In the genomic region with DNA sequence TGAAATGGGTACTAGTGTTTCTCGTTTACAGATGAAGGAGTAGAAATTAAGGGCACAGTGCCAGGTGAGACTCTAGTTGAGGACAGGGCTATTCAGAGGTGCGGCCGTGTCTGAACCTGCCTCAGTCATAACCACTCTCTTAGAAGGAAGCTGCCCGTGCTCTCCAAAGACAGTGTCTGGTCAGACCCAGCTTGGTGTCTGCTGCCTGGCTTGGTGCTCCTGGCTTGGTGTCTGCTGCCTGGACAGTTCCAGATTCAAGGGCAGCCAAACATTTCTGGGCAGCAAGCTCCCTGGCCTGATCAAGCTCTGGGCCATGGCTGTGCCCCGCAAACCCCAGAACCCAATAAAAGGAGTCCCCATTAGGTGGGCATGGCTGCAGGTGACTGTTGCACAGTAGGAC, we compare ENCODE assay signal across 26 cellular contexts. TPM values are rescaled to one million over a fixed set of nuclear protein-coding genes. Genes with fewer than 3 reads are reported as not detected.
DNase-seq lines count a peak whose midpoint lies in the region; ATAC-seq and TF ChIP-seq lines count a peak whose summit lies in the region.
"Had no signal": no experiment of that assay in that cellular context is flagged by ENCODE, and none has a peak within 500 bp of the region (broad histone marks: within the 10 kb centered on the region; RNA-seq: fewer than 3 reads in every experiment).

No MANE protein-coding gene starts in this region.

- no peak overlapping the region for H3K4me3 ChIP-seq in neural progenitor cell
- H3K4me3 ChIP-seq: BLaER1, GM12878 had no signal

- H3K27ac ChIP-seq in neural progenitor cell, result no peak overlapping the region
- H3K27ac ChIP-seq: BLaER1, KMS-11, VCaP had no signal

- no peak overlapping the region for H2AFZ ChIP-seq in neural progenitor cell (replicated peaks)

- no peaks in the 10 kb centered on the region for H3K79me2 ChIP-seq in neural progenitor cell (ENCODE audit: low read depth)

- no peaks in the 10 kb centered on the region for H4K20me1 ChIP-seq in neural progenitor cell (ENCODE audit: low read depth)
- H4K20me1 ChIP-seq: BLaER1 had no signal

- H3K4me3 Mint-ChIP-seq in chondrocyte (ENCODE audit: unreplicated experiment) (no peak overlapping the region), neural progenitor cell (no peak overlapping the region)
- H3K4me3 Mint-ChIP-seq: activated naive CD4-positive, alpha-beta T cell treated with anti-CD3 and anti-CD28 coated beads, Interleukin-2, amount 10 ng/mL, durations not matched to agents 7 days and 5 days; activated T-helper 1 cell treated with anti-CD3 and anti-CD28 coated beads, Interleukin-12 subunit alpha, Interleukin-12 subunit beta, Interleukin-2, Interleukin-4 antibody, amounts not matched to agents 30 ng/mL and 10 ng/mL and 1 ng/mL, durations not matched to agents 14 hours and 24 hours and 36 hours; natural killer cell treated with Interleukin-12 subunit alpha and Interleukin-12 subunit beta and Interleukin-15 and Interleukin-18, amount 100 ng/mL, for 72 hours; T-helper 2 cell treated with Interferon-gamma antibody and Interleukin-4, amounts not matched to agents 5 μg/mL and 100 μg/mL, for 36 hours had no signal

- H3K9me3 Mint-ChIP-seq in chondrocyte (ENCODE audit: low read depth), result no peaks in the 10 kb centered on the region
- H3K9me3 Mint-ChIP-seq in neural progenitor cell, result no peaks in the 10 kb centered on the region
- H3K9me3 Mint-ChIP-seq: activated naive CD4-positive, alpha-beta T cell treated with anti-CD3 and anti-CD28 coated beads, Interleukin-2, amount 10 ng/mL, durations not matched to agents 7 days and 5 days; activated T-helper 1 cell treated with anti-CD3 and anti-CD28 coated beads, Interleukin-12 subunit alpha, Interleukin-12 subunit beta, Interleukin-2, Interleukin-4 antibody, amounts not matched to agents 30 ng/mL and 10 ng/mL and 1 ng/mL, durations not matched to agents 14 hours and 24 hours and 36 hours; natural killer cell treated with Interleukin-12 subunit alpha and Interleukin-12 subunit beta and Interleukin-15 and Interleukin-18, amount 100 ng/mL, for 72 hours; T-helper 2 cell treated with Interferon-gamma antibody and Interleukin-4, amounts not matched to agents 5 μg/mL and 100 μg/mL, for 36 hours had no signal

- TF ChIP-seq CTCF in chondrocyte (IDR thresholded peaks at IDR 0.05) (no peak), neural progenitor cell (IDR thresholded peaks at IDR 0.05) (no peak)

- H3K36me3 ChIP-seq in neural progenitor cell, result no peaks in the 10 kb centered on the region
- H3K36me3 ChIP-seq: BLaER1 had no signal

- no peaks in the 10 kb centered on the region for H3K4me1 ChIP-seq in neural progenitor cell

- no peak overlapping the region for H3K9ac ChIP-seq in neural progenitor cell
- H3K9ac ChIP-seq: BLaER1, KMS-11 had no signal

- DNase-seq in Right ventricle myocardium superior, result no peak
- no peak for DNase-seq in left cardiac atrium
- DNase-seq in chondrocyte (ENCODE audit: low spot score), result peak; percentile 34
- DNase-seq in mesenteric fat pad (ENCODE audit: low spot score), result peak; percentile 77
- DNase-seq in RPMI8226, result no peak
- DNase-seq in neural progenitor cell (ENCODE audit: low spot score), result no peak
- DNase-seq in hepatic stellate cell (ENCODE audit: low spot score), result no peak
- DNase-seq: ACHN; activated CD4-positive, alpha-beta T cell treated with anti-CD3 and anti-CD28 coated beads for 48 hours; activated naive CD4-positive, alpha-beta T cell treated with anti-CD3 and anti-CD28 coated beads, Interleukin-2, amount 10 ng/mL, durations not matched to agents 7 days and 5 days; anterior cingulate cortex; central memory CD4-positive, alpha-beta T cell; COR-L47; NCI-H146; NCI-H524; stimulated activated CD8-positive, alpha-beta memory T cell treated with anti-CD3 and anti-CD28 coated beads, Interleukin-4, amount 100 ng/mL, for 48 hours had no signal

- ATAC-seq in Right ventricle myocardium superior (ENCODE audit: poor library complexity) (peak; percentile 50), left cardiac atrium (no peak), HG02840 (IDR thresholded peaks at IDR 0.05; ENCODE audit: low FRiP score, unreplicated experiment) (no peak)
- ATAC-seq: GM12878; natural killer cell treated with Interleukin-12 subunit alpha and Interleukin-12 subunit beta and Interleukin-15 and Interleukin-18, amount 100 ng/mL, for 72 hours; sciatic nerve had no signal

- H3K9me3 ChIP-seq in neural progenitor cell (ENCODE audit: low read depth), result no peaks in the 10 kb centered on the region
- H3K9me3 ChIP-seq: BLaER1 had no signal

- H3K27me3 Mint-ChIP-seq in chondrocyte (ENCODE audit: low read depth) (no peaks in the 10 kb centered on the region), neural progenitor cell (ENCODE audit: insufficient read depth, low read depth) (peaks cover 3% of the 10 kb centered on the region)

- H3K36me3 Mint-ChIP-seq in chondrocyte (ENCODE audit: low read depth) (no peaks in the 10 kb centered on the region), neural progenitor cell (no peaks in the 10 kb centered on the region)
- H3K36me3 Mint-ChIP-seq: activated naive CD4-positive, alpha-beta T cell treated with anti-CD3 and anti-CD28 coated beads, Interleukin-2, amount 10 ng/mL, durations not matched to agents 7 days and 5 days; natural killer cell treated with Interleukin-12 subunit alpha and Interleukin-12 subunit beta and Interleukin-15 and Interleukin-18, amount 100 ng/mL, for 72 hours had no signal

- H3K27me3 ChIP-seq in neural progenitor cell, result no peaks in the 10 kb centered on the region
- H3K27me3 ChIP-seq: BLaER1 had no signal

- intact Hi-C loops in Right ventricle myocardium superior (cut with DNase I) (loop anchor here (5.0 kb wide), 1 partner anchor 70 kb away; a partner anchor contains a TSS), left cardiac atrium (cut with DNase I) (loop anchor here in 1 of 2 donors (2.0 kb wide), 1 partner anchor 71 kb away; no protein-coding TSS in a partner anchor)

- H3K4me1 Mint-ChIP-seq in chondrocyte (ENCODE audit: low read depth), result peaks cover 39% of the 10 kb centered on the region
- peaks cover 10% of the 10 kb centered on the region for H3K4me1 Mint-ChIP-seq in neural progenitor cell

- H3K27ac Mint-ChIP-seq in chondrocyte (ENCODE audit: unreplicated experiment) (no peak overlapping the region), neural progenitor cell (no peak overlapping the region)
- H3K27ac Mint-ChIP-seq: activated naive CD4-positive, alpha-beta T cell treated with anti-CD3 and anti-CD28 coated beads, Interleukin-2, amount 10 ng/mL, durations not matched to agents 7 days and 5 days; activated T-helper 1 cell treated with anti-CD3 and anti-CD28 coated beads, Interleukin-12 subunit alpha, Interleukin-12 subunit beta, Interleukin-2, Interleukin-4 antibody, amounts not matched to agents 30 ng/mL and 10 ng/mL and 1 ng/mL, durations not matched to agents 14 hours and 24 hours and 36 hours; natural killer cell treated with Interleukin-12 subunit alpha and Interleukin-12 subunit beta and Interleukin-15 and Interleukin-18, amount 100 ng/mL, for 72 hours; T-helper 2 cell treated with Interferon-gamma antibody and Interleukin-4, amounts not matched to agents 5 μg/mL and 100 μg/mL, for 36 hours had no signal

- H3F3A ChIP-seq in neural progenitor cell (ENCODE audit: low read depth), result no peaks in the 10 kb centered on the region

- H3K4me2 ChIP-seq in neural progenitor cell, result no peak overlapping the region
- H3K4me2 ChIP-seq: BLaER1, KMS-11 had no signal

RNA-seq across cellular contexts. Expression of a gene that starts 27.8 kb away (rescaled TPM):
- not detected for total RNA-seq in Right ventricle myocardium superior
- total RNA-seq in left cardiac atrium, result under 1 TPM; 0.18 to 0.68 TPM
- total RNA-seq in chondrocyte, result 2.3 to 4.1 TPM (median 3.2 TPM) in 3 replicates
- total RNA-seq in mesenteric fat pad, result not detected
- 56.0 and 93.3 TPM in 2 replicates for total RNA-seq in neural progenitor cell (ENCODE audit: low replicate concordance)
- total RNA-seq: ureter had no signal

Comparison
In these comparisons a context has a peak if more than half of its experiments do, and no peak if none do; other contexts are left out.
1. DNase-seq: peak in chondrocyte (single experiment) and mesenteric fat pad (single experiment); none in Right ventricle myocardium superior (single experiment), left cardiac atrium (single experiment), RPMI8226 (single experiment), neural progenitor cell (single experiment) and hepatic stellate cell (single experiment).
2. RNA of a gene that starts 27.8 kb away (total RNA-seq): 56.0 to 93.3 TPM in neural progenitor cell; 2.3 to 4.1 TPM in chondrocyte, 0.18 to 0.68 TPM in left cardiac atrium, not detected in Right ventricle myocardium superior (single experiment) and not detected in mesenteric fat pad (single experiment); every median in the first group is over 10 times any median in the second.